In the genomic region with DNA sequence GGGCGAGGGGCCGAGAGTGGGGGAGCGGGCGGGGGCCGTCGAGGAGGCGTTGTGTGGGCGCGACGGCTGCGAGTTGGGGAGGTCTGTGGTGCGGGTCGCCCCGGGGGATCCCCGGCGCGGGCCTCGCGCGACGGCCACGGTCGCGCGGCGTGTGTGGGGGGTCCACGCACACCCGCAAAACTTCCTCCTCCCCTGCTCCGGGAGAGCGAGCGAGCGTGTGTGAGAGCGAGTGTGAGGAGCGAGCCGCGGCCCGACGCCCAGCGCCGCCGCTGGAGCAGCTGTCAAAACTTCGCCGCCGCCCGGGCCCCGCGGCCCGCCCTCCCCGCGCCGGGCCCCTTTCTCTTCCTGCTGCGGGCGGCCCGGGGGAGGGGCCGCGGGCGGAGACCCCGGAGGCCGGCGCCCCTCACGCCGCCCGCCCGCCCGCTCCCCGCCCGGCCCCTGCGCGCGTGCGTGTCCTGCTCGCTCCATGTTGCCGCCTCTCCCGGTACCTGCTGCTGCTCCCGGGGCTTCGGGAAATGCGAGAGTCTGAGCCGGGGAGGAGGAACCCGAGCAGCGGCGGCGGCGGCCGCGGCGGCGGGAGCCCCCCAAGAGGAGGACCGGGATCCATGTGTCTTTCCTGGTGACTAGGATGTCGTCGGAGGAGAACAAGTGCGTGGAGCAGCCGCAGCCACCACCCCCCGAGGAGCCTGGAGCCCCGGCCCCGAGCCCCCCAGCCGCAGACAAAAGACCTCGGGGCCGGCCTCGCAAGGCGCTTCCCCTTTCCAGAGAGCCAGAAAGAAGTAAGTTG, we compare ENCODE assay signal across 10 cellular contexts. TPM values are rescaled to one million over a fixed set of nuclear protein-coding genes. Genes with fewer than 3 reads are reported as not detected.
DNase-seq lines count a peak whose midpoint lies in the region; ATAC-seq and TF ChIP-seq lines count a peak whose summit lies in the region.
"Had no signal": no experiment of that assay in that cellular context is flagged by ENCODE, and none has a peak within 500 bp of the region (broad histone marks: within the 10 kb centered on the region; RNA-seq: fewer than 3 reads in every experiment).

No MANE protein-coding gene starts in this region.

- H3K36me3 ChIP-seq in naive thymus-derived CD4-positive, alpha-beta T cell (ENCODE audit: control insufficient read depth in 2 of 3, insufficient read depth in 3 of 3, low read length in 3 of 3): no peaks in the 10 kb centered on the region

- H3K4me1 ChIP-seq in naive thymus-derived CD4-positive, alpha-beta T cell (ENCODE audit: control insufficient read depth in 2 of 2, insufficient read depth in 2 of 2, low read length in 2 of 2): no peaks in the 10 kb centered on the region

- H3K27me3 ChIP-seq in dorsolateral prefrontal cortex: peaks cover 0 to 81% (median 34%) of the 10 kb centered on the region in 45 donors
- peaks cover 0 to 5% of the 10 kb centered on the region in 2 donors for H3K27me3 ChIP-seq in naive thymus-derived CD4-positive, alpha-beta T cell (ENCODE audit: control insufficient read depth in 2 of 2, insufficient read depth in 2 of 2, low read length in 2 of 2)

- no peaks in the 10 kb centered on the region for H3K9me3 ChIP-seq in naive thymus-derived CD4-positive, alpha-beta T cell (ENCODE audit: control insufficient read depth in 2 of 3, low read length in 3 of 3)

- peak overlapping the region in 6 of 10 donors; percentile 29 to 83 (median 50) for H3K4me3 Mint-ChIP-seq in naive thymus-derived CD4-positive, alpha-beta T cell

- TF ChIP-seq CTCF in dorsolateral prefrontal cortex (IDR thresholded peaks at IDR 0.05 in 54 of 56, conservative IDR thresholded peaks at IDR 0.05 in 2 of 56; ENCODE audit: low read depth in 1 of 56, partially characterized antibody in 56 of 56): no peak

- no peak overlapping the region for H3K27ac Mint-ChIP-seq in naive thymus-derived CD4-positive, alpha-beta T cell

- peak; percentile 49 for ATAC-seq in naive thymus-derived CD4-positive, alpha-beta T cell
- ATAC-seq in GM19463 (IDR thresholded peaks at IDR 0.05; ENCODE audit: unreplicated experiment): no peak
- no peak for ATAC-seq in GM18870 (IDR thresholded peaks at IDR 0.05; ENCODE audit: unreplicated experiment)

- intact Hi-C loops in dorsolateral prefrontal cortex (cut with DNase I) (no loop called here), posterior vena cava (cut with DNase I) (no loop called here)
- intact Hi-C loops in naive thymus-derived CD4-positive, alpha-beta T cell (cut with micrococcal nuclease): no loop called here

- H3K27ac ChIP-seq in dorsolateral prefrontal cortex: peak overlapping the region in 33 of 59 donors; percentile 10 to 89 (median 73)
- no peak overlapping the region for H3K27ac ChIP-seq in naive thymus-derived CD4-positive, alpha-beta T cell (ENCODE audit: low read depth, low read length)

- peak; percentile 28 for DNase-seq in stimulated activated CD8-positive, alpha-beta memory T cell treated with anti-CD3 and anti-CD28 coated beads, Interleukin-4, amount 100 ng/mL, for 24 hours (ENCODE audit: low read depth)
- no peak for DNase-seq in stimulated activated CD8-positive, alpha-beta memory T cell treated with anti-CD3 and anti-CD28 coated beads, Interleukin-4, amount 100 ng/mL, for 48 hours
- DNase-seq in dorsolateral prefrontal cortex (no peak), GF-D8 (lab: John Stamatoyannopoulos, UW) (no peak), posterior vena cava (ENCODE audit: low spot score) (no peak)
- DNase-seq in naive thymus-derived CD4-positive, alpha-beta T cell: peak in 3 of 9 donors; percentile 0 to 12 (median 2)
- DNase-seq: DMS 273 treated with DMSO at 0.1 percent for 48 hours had no signal

- H3K4me1 Mint-ChIP-seq in naive thymus-derived CD4-positive, alpha-beta T cell: peaks cover 0 to 20% (median 11%) of the 10 kb centered on the region in 7 donors

- H3K36me3 Mint-ChIP-seq in naive thymus-derived CD4-positive, alpha-beta T cell: no peaks in the 10 kb centered on the region

- H3K9me3 Mint-ChIP-seq in naive thymus-derived CD4-positive, alpha-beta T cell: peaks cover 0 to 5% (median 0%) of the 10 kb centered on the region in 11 donors

- peaks cover 17 to 54% (median 40%) of the 10 kb centered on the region in 5 donors for H3K27me3 Mint-ChIP-seq in naive thymus-derived CD4-positive, alpha-beta T cell

- peak overlapping the region in 56 of 59 donors; percentile 17 to 71 (median 55) for H3K4me3 ChIP-seq in dorsolateral prefrontal cortex
- H3K4me3 ChIP-seq in naive thymus-derived CD4-positive, alpha-beta T cell (ENCODE audit: low read length): no peak overlapping the region

- CTCF ChIA-PET in naive thymus-derived CD4-positive, alpha-beta T cell (lab: Charles Lee): no interaction called here

- POLR2A ChIA-PET in naive thymus-derived CD4-positive, alpha-beta T cell (lab: Charles Lee): no interaction called here

RNA-seq across cellular contexts. Expression of gene CCT8L2, which starts 9.0 kb away (rescaled TPM):
- total RNA-seq in dorsolateral prefrontal cortex: under 1 TPM in 45 of 120 experiments, not detected in 75; 0.19 to 0.99 (median 0.33) TPM
- not detected for total RNA-seq in naive thymus-derived CD4-positive, alpha-beta T cell
- polyA plus RNA-seq in naive thymus-derived CD4-positive, alpha-beta T cell: not detected
- not detected for total RNA-seq in posterior vena cava
- total RNA-seq: endothelial cell of umbilical vein had no signal
- polyA plus RNA-seq: endothelial cell of umbilical vein had no signal
